In the genomic region with DNA sequence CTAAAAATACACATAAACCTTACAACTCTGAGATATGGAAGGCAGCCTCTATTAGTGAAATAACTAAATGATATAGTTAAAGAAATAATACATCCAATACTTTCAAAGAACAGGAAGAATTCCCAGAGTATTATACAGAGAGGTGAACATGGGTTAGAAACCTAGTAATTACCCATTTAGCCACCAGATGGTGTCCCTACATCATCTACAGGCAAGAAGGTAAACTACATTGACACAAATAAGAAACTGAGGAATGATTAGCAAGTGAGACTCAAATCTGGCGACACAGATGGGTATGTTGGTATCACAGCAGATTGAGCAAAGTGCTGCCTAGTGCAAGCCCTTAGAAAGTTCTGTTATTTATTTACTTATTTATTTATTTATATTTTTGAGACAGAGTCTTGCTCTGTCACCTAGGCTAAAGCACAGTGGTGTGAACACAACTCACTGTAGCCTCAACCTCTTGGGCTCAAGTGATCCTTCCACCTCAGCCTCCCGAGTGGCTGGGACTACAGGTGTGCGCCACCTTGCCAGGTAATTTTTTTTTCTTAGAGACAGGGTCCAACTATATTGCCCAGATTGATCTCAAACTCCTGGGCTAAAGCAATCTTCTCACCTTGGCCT, we compare ENCODE assay signal across 9 cellular contexts. TPM values are rescaled to one million over a fixed set of nuclear protein-coding genes. Genes with fewer than 3 reads are reported as not detected.
DNase-seq lines count a peak whose midpoint lies in the region; ATAC-seq and TF ChIP-seq lines count a peak whose summit lies in the region.
"Had no signal": no experiment of that assay in that cellular context is flagged by ENCODE, and none has a peak within 500 bp of the region (broad histone marks: within the 10 kb centered on the region; RNA-seq: fewer than 3 reads in every experiment).

No MANE protein-coding gene starts in this region.

- CTCF ChIA-PET in CD4-positive, alpha-beta memory T cell (lab: Charles Lee; ENCODE audit: partially characterized antibody): interaction anchor here (0.8 to 1.4 kb wide), 7 partner anchors 189 to 454 kb away, joined by 3 to 11 read pairs (median 3); no protein-coding TSS in a partner anchor

- TF ChIP-seq CTCF in HFF-Myc (IDR thresholded peaks at IDR 0.05; ENCODE audit: low read depth, low read length, missing control alignments): peak; percentile 39
- peak; percentile 57 for TF ChIP-seq CTCF in upper lobe of right lung (IDR thresholded peaks at IDR 0.05)

- peaks cover 31% of the 10 kb centered on the region for H3K36me3 ChIP-seq in CD4-positive, alpha-beta memory T cell (ENCODE audit: insufficient read depth, low read length)
- peaks cover 57% of the 10 kb centered on the region for H3K36me3 ChIP-seq in adipocyte (ENCODE audit: control insufficient read depth, insufficient read depth, low read length, severe bottlenecking)
- H3K36me3 ChIP-seq in upper lobe of right lung: peaks cover 94% of the 10 kb centered on the region

- no peaks in the 10 kb centered on the region for H3K4me1 ChIP-seq in CD4-positive, alpha-beta memory T cell (ENCODE audit: insufficient read depth, low read length)
- H3K4me1 ChIP-seq in adipocyte (ENCODE audit: control insufficient read depth, insufficient read depth, low read length) (no peaks in the 10 kb centered on the region), upper lobe of right lung (no peaks in the 10 kb centered on the region)

- H3K27ac Mint-ChIP-seq in CD4-positive, alpha-beta memory T cell: no peak overlapping the region

- no peaks in the 10 kb centered on the region for H3K27me3 ChIP-seq in CD4-positive, alpha-beta memory T cell (ENCODE audit: insufficient read depth, low read length)
- H3K27me3 ChIP-seq in adipocyte (replicated peaks; ENCODE audit: control insufficient read depth, insufficient read depth, low read length) (no peaks in the 10 kb centered on the region), upper lobe of right lung (no peaks in the 10 kb centered on the region)

- no peaks in the 10 kb centered on the region for H3K4me1 Mint-ChIP-seq in CD4-positive, alpha-beta memory T cell

- H3K27me3 Mint-ChIP-seq in CD4-positive, alpha-beta memory T cell: no peaks in the 10 kb centered on the region

- no peak overlapping the region for H3K4me3 ChIP-seq in CD4-positive, alpha-beta memory T cell (ENCODE audit: low read length in 2 of 2)
- H3K4me3 ChIP-seq in HFF-Myc (replicated peaks; ENCODE audit: low read depth, low read length): no peak overlapping the region
- H3K4me3 ChIP-seq in adipocyte (ENCODE audit: low read length): no peak overlapping the region
- H3K4me3 ChIP-seq in upper lobe of right lung: no peak overlapping the region

- peaks cover 47 to 55% of the 10 kb centered on the region in 2 donors for H3K36me3 Mint-ChIP-seq in CD4-positive, alpha-beta memory T cell

- POLR2A ChIA-PET in CD4-positive, alpha-beta memory T cell (lab: Charles Lee; ENCODE audit: partially characterized antibody): no interaction called here

- no peak overlapping the region for H3K27ac ChIP-seq in CD4-positive, alpha-beta memory T cell (ENCODE audit: low read depth, low read length)
- no peak overlapping the region for H3K27ac ChIP-seq in upper lobe of right lung

- intact Hi-C loops in CD4-positive, alpha-beta memory T cell (cut with micrococcal nuclease): loop anchor here (1.0 to 2.0 kb wide), 3 partner anchors 192 to 330 kb away; no protein-coding TSS in a partner anchor
- intact Hi-C loops in upper lobe of right lung (cut with DNase I): no loop called here

- DNase-seq in CD4-positive, alpha-beta memory T cell: peak in 4 of 5 donors; percentile 16 to 33 (median 27)
- DNase-seq in HFF-Myc (ENCODE audit: extremely low read depth, low read depth) (no peak), adipocyte (ENCODE audit: low read depth) (peak; percentile 58), iPS-NIHi7 (ENCODE audit: extremely low spot score) (peak; percentile 38), upper lobe of right lung (no peak)
- no peak for DNase-seq in activated CD4-positive, alpha-beta T cell treated with anti-CD3 and anti-CD28 coated beads for 1 hour

- H3K4me3 Mint-ChIP-seq in CD4-positive, alpha-beta memory T cell: no peak overlapping the region

- H3K9me3 ChIP-seq in CD4-positive, alpha-beta memory T cell (ENCODE audit: control insufficient read depth in 1 of 2, low read length in 2 of 2): no peaks in the 10 kb centered on the region
- no peaks in the 10 kb centered on the region for H3K9me3 ChIP-seq in adipocyte (ENCODE audit: control insufficient read depth, low read length)
- no peaks in the 10 kb centered on the region for H3K9me3 ChIP-seq in upper lobe of right lung

- H3K9me3 Mint-ChIP-seq in CD4-positive, alpha-beta memory T cell: no peaks in the 10 kb centered on the region

- H3K9ac ChIP-seq in adipocyte (ENCODE audit: low read length): no peak overlapping the region

- peak; percentile 51 for ATAC-seq in upper lobe of right lung
- no peak for ATAC-seq in GM19023 (IDR thresholded peaks at IDR 0.05; ENCODE audit: unreplicated experiment)
- ATAC-seq in GM21381 (IDR thresholded peaks at IDR 0.05; ENCODE audit: unreplicated experiment): no peak

RNA-seq across cellular contexts. Expression of a gene that starts 28.2 kb away (rescaled TPM):
- total RNA-seq in CD4-positive, alpha-beta memory T cell: 10 to 100 TPM; 26.8 to 27.9 TPM
- polyA plus RNA-seq in CD4-positive, alpha-beta memory T cell: 10 to 100 TPM in 1 of 2 donors, 1 to 10 TPM in 1; 7.0 to 12.9 TPM
- 27.2 TPM for total RNA-seq in upper lobe of right lung

RNA-seq across cellular contexts. Expression of a gene that starts 34.9 kb away (rescaled TPM):
- not detected for total RNA-seq in CD4-positive, alpha-beta memory T cell
- not detected for polyA plus RNA-seq in CD4-positive, alpha-beta memory T cell
- total RNA-seq in upper lobe of right lung: not detected

RNA-seq across cellular contexts. Expression of a gene that starts 36.6 kb away (rescaled TPM):
- total RNA-seq in CD4-positive, alpha-beta memory T cell: 10 to 100 TPM; 90.5 to 94.7 TPM
- polyA plus RNA-seq in CD4-positive, alpha-beta memory T cell: 100 to 1,000 TPM; 315 to 331 TPM
- total RNA-seq in upper lobe of right lung: 76.0 TPM

RNA-seq across cellular contexts. Expression of a gene that starts 36.9 kb away (rescaled TPM):
- total RNA-seq in CD4-positive, alpha-beta memory T cell: 10 to 100 TPM; 49.7 to 49.9 TPM
- 10 to 100 TPM; 61.1 to 68.8 TPM for polyA plus RNA-seq in CD4-positive, alpha-beta memory T cell
- 44.9 TPM for total RNA-seq in upper lobe of right lung

RNA-seq across cellular contexts. Expression of a gene that starts 52.1 kb away (rescaled TPM):
- total RNA-seq in CD4-positive, alpha-beta memory T cell: not detected
- not detected for polyA plus RNA-seq in CD4-positive, alpha-beta memory T cell
- total RNA-seq in upper lobe of right lung: 9.5 TPM
- total RNA-seq: mononuclear cell had no signal

Comparison
In these comparisons a context has a peak if more than half of its experiments do, and no peak if none do; other contexts are left out.
1. DNase-seq: peak in CD4-positive, alpha-beta memory T cell (4 of 5), adipocyte (single experiment) and iPS-NIHi7 (single experiment); none in HFF-Myc (single experiment), upper lobe of right lung (single experiment) and activated CD4-positive, alpha-beta T cell treated with anti-CD3 and anti-CD28 coated beads for 1 hour (single experiment).